Comparison of ENCODE assay signal across 24 cellular contexts in the genomic region with DNA sequence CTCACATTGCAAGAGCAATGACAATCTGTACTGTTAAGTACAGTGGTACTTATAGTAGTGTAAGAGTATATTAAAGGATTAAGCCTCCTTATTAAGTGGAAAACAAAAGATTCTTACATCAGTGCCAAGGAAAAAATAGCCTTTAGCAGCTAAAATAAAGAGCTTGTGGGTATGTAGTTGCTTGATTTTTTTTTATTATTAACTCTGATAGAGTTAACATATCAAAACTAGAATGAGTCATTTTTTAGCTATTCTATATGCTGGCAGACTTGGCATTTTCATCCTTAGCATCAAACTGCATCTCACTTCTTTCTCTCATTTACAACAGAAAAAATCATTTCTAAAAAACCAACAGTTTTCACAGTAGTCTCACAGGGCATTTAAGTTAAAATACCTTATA.
DNase-seq lines count a peak whose midpoint lies in the region; FAIRE-seq and TF ChIP-seq lines count a peak whose summit lies in the region.
"Had no signal": no experiment of that assay in that cellular context is flagged by ENCODE, and none has a peak within 500 bp of the region (broad histone marks: within the 10 kb centered on the region; RNA-seq: fewer than 3 reads in every experiment).

No MANE protein-coding gene starts in this region.

- H3K4me3 ChIP-seq in cardiac fibroblast (replicated peaks in 1 of 2; ENCODE audit: low read depth in 2 of 2, low read length in 2 of 2) (no peak overlapping the region), retinal pigment epithelial cell (ENCODE audit: low read length) (no peak overlapping the region)
- H3K4me3 ChIP-seq: BLaER1, GM23338, HAP-1 had no signal

- no peak for TF ChIP-seq POLR2A in GM12892 (IDR thresholded peaks at IDR 0.05; ENCODE audit: low read depth, low read length)

- FAIRE-seq in GM12892 (lab: Jason Lieb, UNC) = peak; percentile 67

- TF ChIP-seq CTCF in cardiac fibroblast (IDR thresholded peaks at IDR 0.05; ENCODE audit: low read depth, low read length) = no peak
- no peak for TF ChIP-seq CTCF in retinal pigment epithelial cell (conservative IDR thresholded peaks at IDR 0.05; ENCODE audit: low read depth, low read length)

- DNase-seq in GM12892 (ENCODE audit: insufficient read length) = no peak
- DNase-seq in NCI-H524 treated with DMSO at 0.1 percent for 48 hours (lab: John Stamatoyannopoulos, UW) = peak; percentile 56
- DNase-seq in cardiac fibroblast (ENCODE audit: low read depth in 2 of 2) = peak; percentile 11 to 23
- peak; percentile 83 for DNase-seq in retinal pigment epithelial cell (ENCODE audit: low read depth)
- no peak for DNase-seq in NCI-H82 (lab: John Stamatoyannopoulos, UW)
- DNase-seq in NCI-H446 treated with DMSO at 0.1 percent for 48 hours (lab: John Stamatoyannopoulos, UW) = no peak
- DNase-seq in NCI-H187 (lab: John Stamatoyannopoulos, UW) = no peak
- DNase-seq in GDM1 (lab: John Stamatoyannopoulos, UW) = no peak
- DNase-seq: ACHN; CD4-positive, alpha-beta T cell; COR-L47; DMS 273 treated with DMSO at 0.1 percent for 48 hours; KG1; NCI-H1092 treated with DMSO at 0.1 percent for 48 hours; NCI-H1436 treated with DMSO at 0.1 percent for 48 hours; NCI-H2081 treated with DMSO at 0.1 percent for 48 hours; NCI-H510A; OCI-M1; RPMI8226; SHP77; T-helper 2 cell had no signal

Comparison
In these comparisons a context has a peak if more than half of its experiments do, and no peak if none do; other contexts are left out.
1. DNase-seq: peak in NCI-H524 treated with DMSO at 0.1 percent for 48 hours (single experiment), cardiac fibroblast (2 of 2) and retinal pigment epithelial cell (single experiment); none in GM12892 (single experiment), NCI-H82 (single experiment), NCI-H446 treated with DMSO at 0.1 percent for 48 hours (single experiment), NCI-H187 (0 of 2) and GDM1 (single experiment).